Comparison of ENCODE assay signal across 8 cellular contexts in the genomic region with DNA sequence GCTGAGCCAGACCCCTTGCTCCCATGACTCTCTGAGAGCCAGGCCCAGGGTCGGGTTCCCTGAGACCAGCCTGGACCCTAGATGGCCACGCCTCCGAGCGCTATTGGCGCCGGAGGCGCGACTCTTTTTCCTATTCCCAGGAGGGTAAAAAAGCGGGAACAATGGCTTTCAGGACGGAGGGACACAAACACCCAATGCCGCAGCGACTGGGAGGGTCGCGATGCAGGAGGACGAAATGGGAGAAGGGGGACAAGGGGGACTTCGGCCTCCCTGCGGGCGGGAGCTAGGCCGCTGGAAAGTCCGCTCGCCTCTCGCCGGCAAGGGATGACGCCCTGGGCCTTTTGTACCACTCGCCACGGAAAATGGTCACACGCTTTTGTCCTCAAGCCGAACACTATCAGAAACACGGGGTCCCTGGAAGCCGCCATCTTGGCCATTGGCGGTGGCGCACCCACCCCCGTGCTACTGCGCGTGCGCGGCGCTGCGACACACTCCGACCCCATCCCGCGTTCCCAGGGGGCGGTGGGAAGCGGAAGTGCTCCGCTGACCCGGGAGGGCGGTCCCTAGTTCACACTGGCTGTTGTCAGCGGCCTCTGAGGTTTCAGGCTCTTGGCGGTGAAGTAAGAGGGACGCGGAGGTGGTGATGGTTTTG.
DNase-seq lines count a peak whose midpoint lies in the region; ATAC-seq lines count a peak whose summit lies in the region.

No MANE protein-coding gene starts in this region.

- peaks cover 4% of the 10 kb centered on the region for H3K36me3 ChIP-seq in CD4-positive, CD25-positive, alpha-beta regulatory T cell (ENCODE audit: control insufficient read depth, insufficient read depth, low read length)

- H3K9me3 Mint-ChIP-seq in CD4-positive, CD25-positive, alpha-beta regulatory T cell, result no peaks in the 10 kb centered on the region
- no peaks in the 10 kb centered on the region for H3K9me3 Mint-ChIP-seq in activated CD8-positive, alpha-beta T cell treated with anti-CD3 and anti-CD28 coated beads, Interleukin-2, amount 10 ng/mL, durations not matched to agents 7 days and 5 days (ENCODE audit: insufficient read depth)

- ATAC-seq in CD4-positive, CD25-positive, alpha-beta regulatory T cell (ENCODE audit: low read depth in 2 of 2), result peak; percentile 91
- ATAC-seq in GM19372 (IDR thresholded peaks at IDR 0.05; ENCODE audit: low read depth, unreplicated experiment) (peak; percentile 94), HG03520 (IDR thresholded peaks at IDR 0.05; ENCODE audit: unreplicated experiment) (peak; percentile 87)
- peak; percentile 97 for ATAC-seq in activated CD8-positive, alpha-beta T cell treated with anti-CD3 and anti-CD28 coated beads, Interleukin-2, amount 10 ng/mL, durations not matched to agents 7 days and 5 days

- H3K27me3 Mint-ChIP-seq in CD4-positive, CD25-positive, alpha-beta regulatory T cell, result no peaks in the 10 kb centered on the region
- H3K27me3 Mint-ChIP-seq in activated CD8-positive, alpha-beta T cell treated with anti-CD3 and anti-CD28 coated beads, Interleukin-2, amount 10 ng/mL, durations not matched to agents 7 days and 5 days (ENCODE audit: low read depth), result no peaks in the 10 kb centered on the region

- peak overlapping the region; percentile 85 to 95 (median 89) for H3K4me3 Mint-ChIP-seq in CD4-positive, CD25-positive, alpha-beta regulatory T cell
- peak overlapping the region; percentile 86 for H3K4me3 Mint-ChIP-seq in activated CD8-positive, alpha-beta T cell treated with anti-CD3 and anti-CD28 coated beads, Interleukin-2, amount 10 ng/mL, durations not matched to agents 7 days and 5 days

- peak overlapping the region; percentile 70 for H3K4me3 ChIP-seq in CD4-positive, CD25-positive, alpha-beta regulatory T cell (ENCODE audit: low read depth, low read length)

- peaks cover 8% of the 10 kb centered on the region for H3K4me1 ChIP-seq in CD4-positive, CD25-positive, alpha-beta regulatory T cell (ENCODE audit: control insufficient read depth, insufficient read depth, low read length, poor library complexity, severe bottlenecking)

- CTCF ChIA-PET in activated CD8-positive, alpha-beta T cell treated with anti-CD3 and anti-CD28 coated beads, Interleukin-2, amount 10 ng/mL, durations not matched to agents 7 days and 5 days (lab: Charles Lee), result no interaction called here

- POLR2A ChIA-PET in activated CD8-positive, alpha-beta T cell treated with anti-CD3 and anti-CD28 coated beads, Interleukin-2, amount 10 ng/mL, durations not matched to agents 7 days and 5 days (lab: Charles Lee), result interaction anchor here (0.8 kb wide), 1 partner anchor 99 kb away, joined by 4 read pairs; no protein-coding TSS in a partner anchor

- peak overlapping the region; percentile 52 to 90 (median 89) for H3K27ac Mint-ChIP-seq in CD4-positive, CD25-positive, alpha-beta regulatory T cell
- peak overlapping the region; percentile 87 for H3K27ac Mint-ChIP-seq in activated CD8-positive, alpha-beta T cell treated with anti-CD3 and anti-CD28 coated beads, Interleukin-2, amount 10 ng/mL, durations not matched to agents 7 days and 5 days

- H3K36me3 Mint-ChIP-seq in CD4-positive, CD25-positive, alpha-beta regulatory T cell, result peaks cover 4% of the 10 kb centered on the region
- peaks cover 18% of the 10 kb centered on the region for H3K36me3 Mint-ChIP-seq in activated CD8-positive, alpha-beta T cell treated with anti-CD3 and anti-CD28 coated beads, Interleukin-2, amount 10 ng/mL, durations not matched to agents 7 days and 5 days (ENCODE audit: low read depth)

- DNase-seq in CD4-positive, CD25-positive, alpha-beta regulatory T cell, result peak; percentile 78 to 85 (median 82)
- DNase-seq in NCI-H82 treated with DMSO at 0.1 percent for 48 hours (lab: John Stamatoyannopoulos, UW; ENCODE audit: unreplicated experiment) (peak; percentile 66), lung microvascular endothelial cell (ENCODE audit: low read depth in 2 of 2) (peak; percentile 82 to 93)
- DNase-seq in activated CD8-positive, alpha-beta T cell treated with anti-CD3 and anti-CD28 coated beads, Interleukin-2, amount 10 ng/mL, durations not matched to agents 7 days and 5 days, result peak; percentile 87
- DNase-seq in effector CD4-positive, alpha-beta T cell, result peak; percentile 78
- peak; percentile 61 to 73 (median 73) for DNase-seq in stimulated activated CD4-positive, alpha-beta T cell treated with anti-CD3 and anti-CD28 coated beads, TNF-alpha, amount 100 ng/mL, for 4 hours (ENCODE audit: low read depth in 3 of 3)

- H3K27me3 ChIP-seq in CD4-positive, CD25-positive, alpha-beta regulatory T cell (ENCODE audit: control insufficient read depth, insufficient read depth, low read length), result no peaks in the 10 kb centered on the region

- no peaks in the 10 kb centered on the region for H3K9me3 ChIP-seq in CD4-positive, CD25-positive, alpha-beta regulatory T cell (ENCODE audit: control insufficient read depth in 2 of 2, low read length in 2 of 2)

- H3K27ac ChIP-seq in CD4-positive, CD25-positive, alpha-beta regulatory T cell (ENCODE audit: insufficient read depth, low read length, poor library complexity, severe bottlenecking), result peak overlapping the region; percentile 72

- H3K4me1 Mint-ChIP-seq in CD4-positive, CD25-positive, alpha-beta regulatory T cell, result peaks cover 5 to 23% (median 8%) of the 10 kb centered on the region in 4 donors
- H3K4me1 Mint-ChIP-seq in activated CD8-positive, alpha-beta T cell treated with anti-CD3 and anti-CD28 coated beads, Interleukin-2, amount 10 ng/mL, durations not matched to agents 7 days and 5 days (ENCODE audit: low read depth), result peaks cover 16% of the 10 kb centered on the region

Comparison
In these comparisons a context has a peak if more than half of its experiments do, and no peak if none do; other contexts are left out.
1. Peak in every context shown above with its lines: DNase-seq, ATAC-seq, H3K4me3 ChIP-seq and H3K27ac ChIP-seq.